Comparison of ENCODE assay signal across 8 cellular contexts in genomic region chr1:204258213-204259115, GRCh38. TPM values are rescaled to one million over a fixed set of nuclear protein-coding genes. Genes with fewer than 3 reads are reported as not detected.
DNase-seq lines count a peak whose midpoint lies in the region; ATAC-seq and TF ChIP-seq lines count a peak whose summit lies in the region.

No MANE protein-coding gene starts in this region.

- no TSS peak for BruUV-seq in MCF 10A (replicated peaks; lab: Mats Ljungman, UMichigan)

- H3K4me3 Mint-ChIP-seq in MCF 10A (ENCODE audit: unreplicated experiment): no peak overlapping the region
- H3K4me3 Mint-ChIP-seq in stimulated activated effector memory CD8-positive, alpha-beta T cell treated with anti-CD3 and anti-CD28 coated beads, Interleukin-12 subunit alpha, Interleukin-12 subunit beta, amount 100 ng/mL, for 72 hours: no peak overlapping the region

- CTCF ChIA-PET in MCF 10A (lab: Yijun Ruan, JAX): interaction anchor here (0.6 to 16.1 kb wide), 45 partner anchors 9 to 387 kb away, joined by 3 to 289 read pairs (median 4); partner anchors contain the start of genes PLEKHA6 and REN

- H3K36me3 Mint-ChIP-seq in MCF 10A (ENCODE audit: insufficient read depth, unreplicated experiment): peaks cover 88% of the 10 kb centered on the region
- no peaks in the 10 kb centered on the region for H3K36me3 Mint-ChIP-seq in stimulated activated effector memory CD8-positive, alpha-beta T cell treated with anti-CD3 and anti-CD28 coated beads, Interleukin-12 subunit alpha, Interleukin-12 subunit beta, amount 100 ng/mL, for 72 hours

- H3K9me3 Mint-ChIP-seq in MCF 10A (ENCODE audit: unreplicated experiment): no peaks in the 10 kb centered on the region
- H3K9me3 Mint-ChIP-seq in stimulated activated effector memory CD8-positive, alpha-beta T cell treated with anti-CD3 and anti-CD28 coated beads, Interleukin-12 subunit alpha, Interleukin-12 subunit beta, amount 100 ng/mL, for 72 hours: no peaks in the 10 kb centered on the region

- H3K27me3 Mint-ChIP-seq in MCF 10A (ENCODE audit: insufficient read depth, unreplicated experiment): no peaks in the 10 kb centered on the region

- POLR2A ChIA-PET in MCF 10A (lab: Yijun Ruan, JAX): interaction anchor here (0.6 to 2.4 kb wide), 8 partner anchors 10 to 105 kb away, joined by 3 to 16 read pairs (median 3); no protein-coding TSS in a partner anchor

- DNase-seq in DMS 273 (lab: John Stamatoyannopoulos, UW; ENCODE audit: unreplicated experiment): peak; percentile 78
- peak; percentile 66 for DNase-seq in HPDE6-E6E7 (ENCODE audit: extremely low spot score)
- peak; percentile 42 for DNase-seq in RKO (ENCODE audit: low spot score)
- DNase-seq in MCF 10A (ENCODE audit: unreplicated experiment): peak; percentile 80
- peak; percentile 87 for DNase-seq in islet precursor cell
- peak; percentile 21 to 55 for DNase-seq in stimulated activated effector memory CD8-positive, alpha-beta T cell treated with anti-CD3 and anti-CD28 coated beads, Interleukin-12 subunit alpha, Interleukin-12 subunit beta, amount 100 ng/mL, for 72 hours (ENCODE audit: low spot score in 2 of 2)
- DNase-seq in effector CD8-positive, alpha-beta T cell (lab: John Stamatoyannopoulos, UW): no peak
- DNase-seq in omental fat pad (ENCODE audit: low spot score): no peak

- TF ChIP-seq CTCF in MCF 10A (IDR thresholded peaks at IDR 0.05; ENCODE audit: unreplicated experiment) (peak; percentile 97), omental fat pad (IDR thresholded peaks at IDR 0.05) (no peak)

- H3K4me1 Mint-ChIP-seq in MCF 10A (ENCODE audit: insufficient read depth, unreplicated experiment): peaks cover 13% of the 10 kb centered on the region
- H3K4me1 Mint-ChIP-seq in stimulated activated effector memory CD8-positive, alpha-beta T cell treated with anti-CD3 and anti-CD28 coated beads, Interleukin-12 subunit alpha, Interleukin-12 subunit beta, amount 100 ng/mL, for 72 hours: no peaks in the 10 kb centered on the region

- intact Hi-C loops in MCF 10A (cut with micrococcal nuclease): loop anchor here (1.0 to 5.0 kb wide), 5 partner anchors 30 to 248 kb away; no protein-coding TSS in a partner anchor

- peak; percentile 44 for ATAC-seq in stimulated activated effector memory CD8-positive, alpha-beta T cell treated with anti-CD3 and anti-CD28 coated beads, Interleukin-12 subunit alpha, Interleukin-12 subunit beta, amount 100 ng/mL, for 72 hours
- ATAC-seq in omental fat pad (ENCODE audit: low FRiP score): no peak

- peak overlapping the region; percentile 49 for H3K27ac Mint-ChIP-seq in MCF 10A (ENCODE audit: low read depth, unreplicated experiment)
- H3K27ac Mint-ChIP-seq in stimulated activated effector memory CD8-positive, alpha-beta T cell treated with anti-CD3 and anti-CD28 coated beads, Interleukin-12 subunit alpha, Interleukin-12 subunit beta, amount 100 ng/mL, for 72 hours: peak overlapping the region; percentile 44

RNA-seq across cellular contexts. Expression of gene GOLT1A, which starts 44.7 kb away (rescaled TPM):
- total RNA-seq in MCF 10A (2022) (11.5 and 12.7 TPM in 2 replicates), omental fat pad (not detected)

Comparison
In these comparisons a context has a peak if more than half of its experiments do, and no peak if none do; other contexts are left out.
1. DNase-seq: peak in DMS 273 (single experiment), HPDE6-E6E7 (single experiment), RKO (single experiment), MCF 10A (single experiment), islet precursor cell (single experiment) and stimulated activated effector memory CD8-positive, alpha-beta T cell treated with anti-CD3 and anti-CD28 coated beads, Interleukin-12 subunit alpha, Interleukin-12 subunit beta, amount 100 ng/mL, for 72 hours (2 of 2); none in effector CD8-positive, alpha-beta T cell (single experiment) and omental fat pad (single experiment).